27 cellular contexts compared by ENCODE assay signal in the genomic region with DNA sequence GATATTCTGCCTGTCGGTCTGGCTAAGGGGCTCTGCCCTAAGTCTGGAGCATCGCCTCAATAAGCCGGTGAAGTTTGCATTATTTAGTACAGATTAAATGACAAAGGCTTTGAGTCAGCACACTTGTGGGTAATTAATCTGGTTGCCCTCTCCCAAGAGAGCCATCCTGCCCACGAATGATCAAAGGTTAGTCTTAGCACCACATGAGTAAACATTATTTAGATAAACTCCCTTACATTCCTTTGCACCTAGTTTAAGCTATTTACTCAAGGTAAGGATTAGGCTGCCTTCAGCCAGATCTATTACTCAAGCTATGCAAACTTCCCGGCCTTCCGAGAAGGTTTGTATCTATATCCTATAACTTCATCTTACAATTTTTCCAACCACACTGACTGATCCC.
"Had no signal": no experiment of that assay in that cellular context is flagged by ENCODE, and none has a peak within 500 bp of the region (broad histone marks: within the 10 kb centered on the region; RNA-seq: fewer than 3 reads in every experiment).

No MANE protein-coding gene starts in this region.

- H3K36me3 ChIP-seq: esophagus squamous epithelium, heart right ventricle, ovary, prostate gland, stomach, thyroid gland, upper lobe of right lung had no signal

- H3K27me3 ChIP-seq: esophagus squamous epithelium, heart right ventricle, ovary, stomach, thyroid gland, upper lobe of right lung had no signal

- H3K36me3 Mint-ChIP-seq: brain; mesothelial cell of epicardium; naive B cell; stimulated activated naive B cell treated with anti-CD40 and anti-IgM and Interleukin-4, amounts not matched to agents 10 μg/mL and 1 μg/mL and 100 μg/mL, for 72 hours had no signal

- H3K4me3 Mint-ChIP-seq: activated naive CD8-positive, alpha-beta T cell; activated T-cell treated with anti-CD3 and anti-CD28 coated beads, Interleukin-2, amount 50 U/mL, for 72 hours; brain; mesothelial cell of epicardium; naive B cell; stimulated activated naive B cell treated with anti-CD40 and anti-IgM and Interleukin-4, amounts not matched to agents 10 μg/mL and 1 μg/mL and 100 μg/mL, for 72 hours; T-helper 2 cell treated with Interferon-gamma antibody and Interleukin-4, amounts not matched to agents 5 μg/mL and 100 μg/mL, for 36 hours had no signal

- H3K4me1 Mint-ChIP-seq: brain; mesothelial cell of epicardium; naive B cell; stimulated activated naive B cell treated with anti-CD40 and anti-IgM and Interleukin-4, amounts not matched to agents 10 μg/mL and 1 μg/mL and 100 μg/mL, for 72 hours had no signal

- H3K4me3 ChIP-seq: esophagus squamous epithelium, heart right ventricle, ovary, prostate gland, smooth muscle cell, stomach, thyroid gland, upper lobe of right lung had no signal

- DNase-seq: activated CD4-positive, alpha-beta T cell treated with anti-CD3 and anti-CD28 coated beads for 4 hours; activated CD4-positive, alpha-beta T cell treated with anti-CD3 and anti-CD28 coated beads, Interleukin-2, amount 50 U/mL, for 4 hours; activated naive CD4-positive, alpha-beta T cell treated with Interleukin-2 at 50 U/mL for 16 hours; activated T-cell treated with anti-CD3 and anti-CD28 coated beads for 4 hours; activated T-cell treated with anti-CD3 and anti-CD28 coated beads, Interleukin-2, amount 50 U/mL, for 72 hours; aorta; central memory CD4-positive, alpha-beta T cell; esophagus squamous epithelium; foreskin melanocyte; heart right ventricle; kidney glomerular epithelial cell; left ventricle myocardium superior; naive B cell; ovary; stimulated activated CD4-positive, alpha-beta T cell treated with anti-CD3 and anti-CD28 coated beads, Interleukin-1b, Interleukin-23, amount 100 ng/mL, for 48 hours; stimulated activated naive B cell treated with anti-CD40 and anti-IgM and Interleukin-4, amounts not matched to agents 10 μg/mL and 1 μg/mL and 100 μg/mL, for 72 hours; stomach; T-helper 1 cell; thyroid gland; upper lobe of right lung had no signal

- H3K27ac Mint-ChIP-seq: activated naive CD8-positive, alpha-beta T cell; activated T-cell treated with anti-CD3 and anti-CD28 coated beads, Interleukin-2, amount 50 U/mL, for 72 hours; brain; mesothelial cell of epicardium; naive B cell; stimulated activated naive B cell treated with anti-CD40 and anti-IgM and Interleukin-4, amounts not matched to agents 10 μg/mL and 1 μg/mL and 100 μg/mL, for 72 hours; T-helper 2 cell treated with Interferon-gamma antibody and Interleukin-4, amounts not matched to agents 5 μg/mL and 100 μg/mL, for 36 hours had no signal

- ATAC-seq: activated T-cell treated with anti-CD3 and anti-CD28 coated beads, Interleukin-2, amount 50 U/mL, for 72 hours; heart right ventricle; left ventricle myocardium superior; stimulated activated naive B cell treated with anti-CD40 and anti-IgM and Interleukin-4, amounts not matched to agents 10 μg/mL and 1 μg/mL and 100 μg/mL, for 72 hours; upper lobe of right lung had no signal

- H3K27me3 Mint-ChIP-seq: naive B cell; stimulated activated naive B cell treated with anti-CD40 and anti-IgM and Interleukin-4, amounts not matched to agents 10 μg/mL and 1 μg/mL and 100 μg/mL, for 72 hours had no signal

- H3K9me3 ChIP-seq: ovary, prostate gland, thyroid gland had no signal

- H3K27ac ChIP-seq: esophagus squamous epithelium, heart right ventricle, ovary, prostate gland, stomach, thyroid gland, upper lobe of right lung, VCaP had no signal

- H3K4me1 ChIP-seq: esophagus squamous epithelium, heart right ventricle, prostate gland, stomach, thyroid gland, upper lobe of right lung had no signal
